ENCODE assay signal across 22 cellular contexts in genomic region chr3:24972491-24972890, GRCh38.
DNase-seq lines count a peak whose midpoint lies in the region; ATAC-seq lines count a peak whose summit lies in the region.
"Had no signal": no experiment of that assay in that cellular context is flagged by ENCODE, and none has a peak within 500 bp of the region (broad histone marks: within the 10 kb centered on the region; RNA-seq: fewer than 3 reads in every experiment).

No MANE protein-coding gene starts in this region.

- ATAC-seq in HG02884 (IDR thresholded peaks at IDR 0.05; ENCODE audit: unreplicated experiment) = no peak
- ATAC-seq: A549, GM12878, GM23338, HCT116 had no signal

- no peaks in the 10 kb centered on the region for H3K9me3 Mint-ChIP-seq in activated T-helper 1 cell treated with anti-CD3 and anti-CD28 coated beads, Interleukin-12 subunit alpha, Interleukin-12 subunit beta, Interleukin-2, Interleukin-4 antibody, amounts not matched to agents 30 ng/mL and 10 ng/mL and 1 ng/mL, durations not matched to agents 14 hours and 24 hours and 36 hours

- no peaks in the 10 kb centered on the region for H3K36me3 Mint-ChIP-seq in activated T-helper 1 cell treated with anti-CD3 and anti-CD28 coated beads, Interleukin-12 subunit alpha, Interleukin-12 subunit beta, Interleukin-2, Interleukin-4 antibody, amounts not matched to agents 30 ng/mL and 10 ng/mL and 1 ng/mL, durations not matched to agents 14 hours and 24 hours and 36 hours (ENCODE audit: low read depth)
- H3K36me3 Mint-ChIP-seq: CD14-positive monocyte; CD8-positive, alpha-beta memory T cell had no signal

- no peak overlapping the region for H3K27ac Mint-ChIP-seq in activated T-helper 1 cell treated with anti-CD3 and anti-CD28 coated beads, Interleukin-12 subunit alpha, Interleukin-12 subunit beta, Interleukin-2, Interleukin-4 antibody, amounts not matched to agents 30 ng/mL and 10 ng/mL and 1 ng/mL, durations not matched to agents 14 hours and 24 hours and 36 hours
- H3K27ac Mint-ChIP-seq: CD14-positive monocyte; CD4-positive, alpha-beta T cell; CD8-positive, alpha-beta memory T cell; GM23338; H9 had no signal

- intact Hi-C loops in activated T-helper 1 cell treated with anti-CD3 and anti-CD28 coated beads, Interleukin-12 subunit alpha, Interleukin-12 subunit beta, Interleukin-2, Interleukin-4 antibody, amounts not matched to agents 30 ng/mL and 10 ng/mL and 1 ng/mL, durations not matched to agents 14 hours and 24 hours and 36 hours (cut with micrococcal nuclease) = no loop called here

- no peaks in the 10 kb centered on the region for H3K27me3 Mint-ChIP-seq in activated T-helper 1 cell treated with anti-CD3 and anti-CD28 coated beads, Interleukin-12 subunit alpha, Interleukin-12 subunit beta, Interleukin-2, Interleukin-4 antibody, amounts not matched to agents 30 ng/mL and 10 ng/mL and 1 ng/mL, durations not matched to agents 14 hours and 24 hours and 36 hours (ENCODE audit: insufficient read depth)
- H3K27me3 Mint-ChIP-seq: CD4-positive, alpha-beta T cell; CD8-positive, alpha-beta memory T cell had no signal

- no peaks in the 10 kb centered on the region for H3K4me1 Mint-ChIP-seq in activated T-helper 1 cell treated with anti-CD3 and anti-CD28 coated beads, Interleukin-12 subunit alpha, Interleukin-12 subunit beta, Interleukin-2, Interleukin-4 antibody, amounts not matched to agents 30 ng/mL and 10 ng/mL and 1 ng/mL, durations not matched to agents 14 hours and 24 hours and 36 hours (ENCODE audit: low read depth)
- H3K4me1 Mint-ChIP-seq: CD14-positive monocyte; CD8-positive, alpha-beta memory T cell; GM23338; H9 had no signal

- peak; percentile 24 for DNase-seq in EL
- peak; percentile 72 for DNase-seq in SK-MEL-5 (ENCODE audit: low read depth, low spot score)
- peak; percentile 93 for DNase-seq in foreskin melanocyte
- no peak for DNase-seq in activated T-helper 1 cell treated with anti-CD3 and anti-CD28 coated beads, Interleukin-12 subunit alpha, Interleukin-12 subunit beta, Interleukin-2, Interleukin-4 antibody, amounts not matched to agents 30 ng/mL and 10 ng/mL and 1 ng/mL, durations not matched to agents 14 hours and 24 hours and 36 hours (ENCODE audit: low spot score)
- DNase-seq in T-helper 1 cell = no peak
- no peak for DNase-seq in DMS79 (lab: John Stamatoyannopoulos, UW)
- DNase-seq: 8988T; ACHN; AML-193; BE2C; CD4-positive, alpha-beta T cell; CD8-positive, alpha-beta memory T cell; DMS 273 treated with DMSO at 0.1 percent for 48 hours; DMS79 treated with DMSO at 0.1 percent for 48 hours; GDM1; H9 had no signal

- in situ Hi-C loops in SK-MEL-5 (cut with HindIII; ENCODE audit: low pct_unique_long_range_greater_than_20kb, low sequenced_read_pairs) = no loop called here

- H3K4me3 Mint-ChIP-seq in activated T-helper 1 cell treated with anti-CD3 and anti-CD28 coated beads, Interleukin-12 subunit alpha, Interleukin-12 subunit beta, Interleukin-2, Interleukin-4 antibody, amounts not matched to agents 30 ng/mL and 10 ng/mL and 1 ng/mL, durations not matched to agents 14 hours and 24 hours and 36 hours = no peak overlapping the region
- H3K4me3 Mint-ChIP-seq: CD14-positive monocyte; CD4-positive, alpha-beta T cell; CD8-positive, alpha-beta memory T cell; GM23338; H9 had no signal

Comparison
In these comparisons a context has a peak if more than half of its experiments do, and no peak if none do; other contexts are left out.
1. DNase-seq: peak in EL (single experiment), SK-MEL-5 (single experiment) and foreskin melanocyte (single experiment); none in activated T-helper 1 cell treated with anti-CD3 and anti-CD28 coated beads, Interleukin-12 subunit alpha, Interleukin-12 subunit beta, Interleukin-2, Interleukin-4 antibody, amounts not matched to agents 30 ng/mL and 10 ng/mL and 1 ng/mL, durations not matched to agents 14 hours and 24 hours and 36 hours (single experiment), T-helper 1 cell (0 of 5) and DMS79 (single experiment).